ENCODE assay signal across 21 cellular contexts in genomic region chr3:13972679-13973379, GRCh38.
"Had no signal": no experiment of that assay in that cellular context is flagged by ENCODE, and none has a peak within 500 bp of the region (broad histone marks: within the 10 kb centered on the region; RNA-seq: fewer than 3 reads in every experiment).

No MANE protein-coding gene starts in this region.

- H3K27ac ChIP-seq: gastrocnemius medialis, heart right ventricle, right atrium auricular region, tibial artery had no signal

- H3K4me3 ChIP-seq: gastrocnemius medialis, heart right ventricle, right atrium auricular region, tibial artery had no signal

- H3K27me3 ChIP-seq: gastrocnemius medialis, right atrium auricular region, tibial artery had no signal

- FAIRE-seq: TTC549, urothelium cell line had no signal

- H3K36me3 ChIP-seq: gastrocnemius medialis, heart right ventricle, right atrium auricular region, tibial artery had no signal

- ATAC-seq: effector memory CD8-positive, alpha-beta T cell; gastrocnemius medialis; heart right ventricle; left ventricle myocardium superior; stimulated activated naive CD8-positive, alpha-beta T cell treated with anti-CD3 and anti-CD28 coated beads, Interleukin-15, Interleukin-2, amounts not matched to agents 100 U/mL and 50 U/mL, for 24 hours had no signal

- DNase-seq: activated CD4-positive, alpha-beta T cell treated with anti-CD3 and anti-CD28 coated beads, Interleukin-2, amount 50 U/mL, for 4 hours; activated gamma-delta T cell treated with Interleukin-2 at 50 U/mL for 16 hours; activated naive CD8-positive, alpha-beta T cell treated with anti-CD3 and anti-CD28 coated beads for 36 hours; amygdala; caudate nucleus; effector memory CD8-positive, alpha-beta T cell; gastrocnemius medialis; heart right ventricle; immature natural killer cell; kidney glomerular epithelial cell; left ventricle myocardium superior; occipital lobe; posterior cingulate gyrus; stimulated activated CD4-positive, alpha-beta T cell treated with anti-CD3 and anti-CD28 coated beads, Interleukin-12 subunit alpha, Interleukin-12 subunit beta, amount 100 ng/mL, for 4 hours; stimulated activated CD4-positive, alpha-beta T cell treated with anti-CD3 and anti-CD28 coated beads, Interleukin-2, amount 100 ng/mL, for 24 hours; stimulated activated naive CD8-positive, alpha-beta T cell treated with anti-CD3 and anti-CD28 coated beads, Interleukin-15, Interleukin-2, amounts not matched to agents 100 U/mL and 50 U/mL, for 24 hours; substantia nigra; tibial artery had no signal

- H3K4me1 ChIP-seq: gastrocnemius medialis, heart right ventricle, right atrium auricular region, tibial artery had no signal
